In genomic region chr16:81841709-81842108, GRCh38 we compare ENCODE assay signal across 10 cellular contexts.
DNase-seq lines count a peak whose midpoint lies in the region; ATAC-seq lines count a peak whose summit lies in the region.
"Had no signal": no experiment of that assay in that cellular context is flagged by ENCODE, and none has a peak within 500 bp of the region (broad histone marks: within the 10 kb centered on the region; RNA-seq: fewer than 3 reads in every experiment).

No MANE protein-coding gene starts in this region.

- H3K27me3 Mint-ChIP-seq in memory B cell = no peaks in the 10 kb centered on the region

- H3K4me3 Mint-ChIP-seq in memory B cell = peak overlapping the region; percentile 73

- ATAC-seq in GM18520 (IDR thresholded peaks at IDR 0.05; ENCODE audit: unreplicated experiment) (peak; percentile 50), GM21528 (IDR thresholded peaks at IDR 0.05; ENCODE audit: low FRiP score, unreplicated experiment) (peak; percentile 54), HG03442 (IDR thresholded peaks at IDR 0.05; ENCODE audit: unreplicated experiment) (peak; percentile 47), memory B cell (ENCODE audit: low read depth) (peak; percentile 86)

- DNase-seq in memory B cell (ENCODE audit: low spot score in 2 of 2) (peak in 1 of 2 donors; percentile 65), NCI-H774 (lab: John Stamatoyannopoulos, UW) (no peak), cortex of kidney (lab: John Stamatoyannopoulos, UW) (no peak), NCI-H2227 treated with DMSO at 0.1 percent for 48 hours (lab: John Stamatoyannopoulos, UW) (no peak), substantia nigra (lab: John Stamatoyannopoulos, UW) (no peak)
- DNase-seq: activated effector memory CD4-positive, alpha-beta T cell treated with Interleukin-2 at 50 U/mL for 16 hours; NCI-H2029 treated with DMSO at 0.1 percent for 48 hours had no signal

- peaks cover 16% of the 10 kb centered on the region for H3K36me3 Mint-ChIP-seq in memory B cell

- peak overlapping the region; percentile 93 for H3K27ac Mint-ChIP-seq in memory B cell

- H3K27ac ChIP-seq in substantia nigra (ENCODE audit: low read depth, low read length, poor library complexity, severe bottlenecking) = no peak overlapping the region

- H3K4me1 Mint-ChIP-seq in memory B cell = peaks cover 65% of the 10 kb centered on the region

- peaks cover under 1% of the 10 kb centered on the region for H3K9me3 Mint-ChIP-seq in memory B cell
